ENCODE assay signal across 23 cellular contexts in genomic region chr1:224308064-224308463, GRCh38. TPM values are rescaled to one million over a fixed set of nuclear protein-coding genes. Genes with fewer than 3 reads are reported as not detected.
DNase-seq lines count a peak whose midpoint lies in the region; ATAC-seq, FAIRE-seq and TF ChIP-seq lines count a peak whose summit lies in the region.
"Had no signal": no experiment of that assay in that cellular context is flagged by ENCODE, and none has a peak within 500 bp of the region (broad histone marks: within the 10 kb centered on the region; RNA-seq: fewer than 3 reads in every experiment).

No MANE protein-coding gene starts in this region.

- ATAC-seq in HepG2 (no peak), right lobe of liver (no peak), HG02642 (IDR thresholded peaks at IDR 0.05; ENCODE audit: poor library complexity, unreplicated experiment) (no peak)

- H3K4me2 ChIP-seq in HepG2 (ENCODE audit: low read depth, low read length): no peak overlapping the region
- H3K4me2 ChIP-seq: BLaER1 treated with 17β-estradiol and CSF1 and Interleukin-3, amounts not matched to agents 10 nM and 100 nM had no signal

- BruUV-seq in HepG2 (replicated peaks; lab: Mats Ljungman, UMichigan): no TSS peak

- POLR2A ChIA-PET in HepG2 (lab: Yijun Ruan, JAX): no interaction called here

- H3K27me3 ChIP-seq in HepG2 (ENCODE audit: control insufficient read depth in 1 of 2, insufficient read depth in 2 of 2, low read length in 2 of 2) (no peaks in the 10 kb centered on the region), right lobe of liver (no peaks in the 10 kb centered on the region), transverse colon (no peaks in the 10 kb centered on the region)
- H3K27me3 ChIP-seq: BLaER1 treated with 17β-estradiol and CSF1 and Interleukin-3, amounts not matched to agents 10 nM and 100 nM had no signal

- H2AFZ ChIP-seq in HepG2 (ENCODE audit: low read length): no peak overlapping the region

- no peaks in the 10 kb centered on the region for H3K79me2 ChIP-seq in HepG2 (ENCODE audit: insufficient read depth, low read length)

- H3K27ac ChIP-seq in HepG2 (ENCODE audit: extremely low read length, insufficient read depth, low read length) (no peak overlapping the region), right lobe of liver (no peak overlapping the region), C4-2B (peak overlapping the region; percentile 45), VCaP (0 out of 2 replicates have a peak overlapping the region, but pooled peaks have one; percentile 84), transverse colon (no peak overlapping the region)
- H3K27ac ChIP-seq: BLaER1 treated with 17β-estradiol and CSF1 and Interleukin-3, amounts not matched to agents 10 nM and 100 nM had no signal

- in situ Hi-C loops in HepG2 (cut with HindIII; ENCODE audit: extremely low pct_ligation_motif_present, low pct_unique_long_range_greater_than_20kb) (no loop called here), transverse colon (cut with MboI; ENCODE audit: low pct_ligation_motif_present in 1 of 4, low pct_unique_long_range_greater_than_20kb in 1 of 4, low sequenced_read_pairs in 3 of 4) (loop anchor here in 1 of 4 donors (25.0 kb wide), 1 partner anchor 196 kb away; the partner anchor contains the start of gene FBXO28)

- CTCF ChIA-PET in HepG2 (lab: Yijun Ruan, JAX; ENCODE audit: low intra/inter-chr PET ratio, low total read pairs): no interaction called here

- no peak overlapping the region for H3K4me3 ChIP-seq in HepG2 (replicated peaks in 1 of 3; ENCODE audit: insufficient read depth in 1 of 3, low read depth in 2 of 3, low read length in 3 of 3)
- H3K4me3 ChIP-seq in right lobe of liver: no peak overlapping the region
- H3K4me3 ChIP-seq in transverse colon: no peak overlapping the region
- H3K4me3 ChIP-seq: BLaER1 treated with 17β-estradiol and CSF1 and Interleukin-3, amounts not matched to agents 10 nM and 100 nM had no signal

- WGBS in HepG2 (ENCODE audit: low lambda C conversion rate): 99% methylated on average over 3 of the region's 3 CpGs
- WGBS in right lobe of liver (ENCODE audit: insufficient coverage, low coverage, low lambda C conversion rate, missing lambda C conversion rate): 90% methylated on average over 3 of the region's 3 CpGs
- 87 to 92% methylated on average over 3 of the region's 3 CpGs for WGBS in transverse colon (ENCODE audit: low coverage in 1 of 2), 2 donors

- no peak for DNase-seq in HepG2 (ENCODE audit: low spot score)
- no peak for DNase-seq in right lobe of liver
- DNase-seq in DMS53 treated with DMSO at 0.1 percent for 48 hours (lab: John Stamatoyannopoulos, UW; ENCODE audit: unreplicated experiment): no peak
- DNase-seq in transverse colon: no peak
- DNase-seq: 8988T; AML-193; CD4-positive, alpha-beta memory T cell; CD4-positive, CD25-positive, alpha-beta regulatory T cell; CD8-positive, alpha-beta memory T cell; COR-L47; DMS 273 treated with DMSO at 0.1 percent for 48 hours; DMS153; DMS53; DMS79 treated with DMSO at 0.1 percent for 48 hours; GF-D8 had no signal

- TF ChIP-seq POLR2A in HepG2 (IDR thresholded peaks at IDR 0.05; ENCODE audit: insufficient read depth in 1 of 2, low read depth in 2 of 2, low read length in 2 of 2): no peak
- TF ChIP-seq POLR2A in right lobe of liver (IDR thresholded peaks at IDR 0.05): no peak
- TF ChIP-seq POLR2A in transverse colon (IDR thresholded peaks at IDR 0.05): no peak

- FAIRE-seq in HepG2 (lab: Jason Lieb, UNC): no peak
- FAIRE-seq: A204.1, G401.6, GM12891, GM19239 had no signal

- TF ChIP-seq CTCF in HepG2 (CRISPR knock-in tag; IDR thresholded peaks at IDR 0.05) (no peak), right lobe of liver (IDR thresholded peaks at IDR 0.05) (no peak), C4-2B (conservative IDR thresholded peaks at IDR 0.05) (no peak), VCaP (conservative IDR thresholded peaks at IDR 0.05) (no peak), transverse colon (IDR thresholded peaks at IDR 0.05) (no peak)

- no peak overlapping the region for H3K9ac ChIP-seq in HepG2 (ENCODE audit: insufficient read depth, low read depth, low read length)
- H3K9ac ChIP-seq: BLaER1 treated with 17β-estradiol and CSF1 and Interleukin-3, amounts not matched to agents 10 nM and 100 nM had no signal

- H3K4me1 ChIP-seq in HepG2 (ENCODE audit: insufficient read depth, low read length) (no peaks in the 10 kb centered on the region), right lobe of liver (no peaks in the 10 kb centered on the region), transverse colon (no peaks in the 10 kb centered on the region)
- H3K4me1 ChIP-seq: BLaER1 treated with 17β-estradiol and CSF1 and Interleukin-3, amounts not matched to agents 10 nM and 100 nM had no signal

- H3K36me3 ChIP-seq in HepG2 (replicated peaks in 1 of 2; ENCODE audit: control insufficient read depth in 1 of 2, insufficient read depth in 2 of 2, low read length in 2 of 2): peaks cover 6 to 43% of the 10 kb centered on the region in 2 experiments; a peak in 4 of 5 replicates
- peaks cover 0 to 57% (median 25%) of the 10 kb centered on the region in 4 donors for H3K36me3 ChIP-seq in right lobe of liver
- H3K36me3 ChIP-seq in transverse colon: peaks cover 0 to 68% (median 25%) of the 10 kb centered on the region in 4 donors

- H3K9me3 ChIP-seq in HepG2 (ENCODE audit: low read length) (no peaks in the 10 kb centered on the region), right lobe of liver (no peaks in the 10 kb centered on the region), transverse colon (no peaks in the 10 kb centered on the region)
- H3K9me3 ChIP-seq: BLaER1 treated with 17β-estradiol and CSF1 and Interleukin-3, amounts not matched to agents 10 nM and 100 nM had no signal

- TF ChIP-seq EP300 in HepG2 (IDR thresholded peaks at IDR 0.05; ENCODE audit: low read depth in 2 of 2, low read length in 2 of 2) (no peak), HepG2 (CRISPR knock-in tag; IDR thresholded peaks at IDR 0.05; ENCODE audit: borderline replicate concordance) (no peak), transverse colon (IDR thresholded peaks at IDR 0.05; ENCODE audit: low read depth) (no peak)

- H4K20me1 ChIP-seq in HepG2 (ENCODE audit: insufficient read depth, low read length): no peaks in the 10 kb centered on the region

- no peak for TF ChIP-seq RAD21 in HepG2 (CRISPR knock-in tag; IDR thresholded peaks at IDR 0.05)

- intact Hi-C loops in HepG2 (cut with micrococcal nuclease; ENCODE audit: unreplicated experiment) (no loop called here), right lobe of liver (cut with DNase I) (no loop called here), transverse colon (cut with DNase I; ENCODE audit: low total_unique reads) (no loop called here)

RNA-seq across cellular contexts. Expression of gene NVL, which starts 21.9 kb away (rescaled TPM):
- total RNA-seq in HepG2 (2016; rRNA removed; fragmentation: Illumina TruSeq; extraction: Trizol) (18.2 and 21.0 TPM in 2 replicates), right lobe of liver (1 to 10 TPM; 4.5 to 8.9 (median 6.8) TPM), transverse colon (10 to 100 TPM; 35.9 to 52.3 (median 40.5) TPM)
- total RNA-seq in HepG2 (2016; cell fraction: cytosol; rRNA removed; fragmentation: Illumina TruSeq; extraction: Trizol; ENCODE audit: low read depth): 7.4 and 8.8 TPM in 2 replicates
- total RNA-seq in HepG2 (2016; cell fraction: insoluble cytoplasmic fraction; rRNA removed; fragmentation: Illumina TruSeq; extraction: Trizol): 21.2 and 22.7 TPM in 2 replicates
- total RNA-seq in HepG2 (2016; cell fraction: membrane; rRNA removed; fragmentation: Illumina TruSeq; extraction: Trizol): 10.7 and 11.3 TPM in 2 replicates
- total RNA-seq in HepG2 (2016; cell fraction: nucleus; rRNA removed; fragmentation: Illumina TruSeq; extraction: Trizol): 35.2 and 36.4 TPM in 2 replicates
- polyA plus RNA-seq in HepG2 (2011; rRNA removed): 7.6 and 8.3 TPM in 2 replicates
- 4.7 and 6.7 TPM in 2 replicates for polyA plus RNA-seq in HepG2 (2011; cell fraction: cytosol; rRNA removed)
- 7.7 and 8.8 TPM in 2 replicates for polyA plus RNA-seq in HepG2 (2011; cell fraction: nucleus; rRNA removed)
- 8.4 and 8.9 TPM in 2 replicates for polyA plus RNA-seq in HepG2 (2012)
- polyA plus RNA-seq in HepG2 (2016; cell fraction: cytosol; fragmentation: Illumina TruSeq; extraction: Trizol; ENCODE audit: low read depth): 4.2 and 5.2 TPM in 2 replicates
- polyA plus RNA-seq in HepG2 (2016; cell fraction: insoluble cytoplasmic fraction; fragmentation: Illumina TruSeq; extraction: Trizol; ENCODE audit: low read depth): 17.3 and 18.5 TPM in 2 replicates
- 6.9 and 8.0 TPM in 2 replicates for polyA plus RNA-seq in HepG2 (2016; cell fraction: membrane; fragmentation: Illumina TruSeq; extraction: Trizol; ENCODE audit: low read depth)
- polyA plus RNA-seq in HepG2 (2016; cell fraction: nucleus; fragmentation: Illumina TruSeq; extraction: Trizol; ENCODE audit: insufficient read depth, low read depth): 24.4 and 33.8 TPM in 2 replicates
- polyA minus RNA-seq in HepG2 (2011; rRNA and poly(A)+ RNA removed; ENCODE audit: low replicate concordance): 7.1 and 34.1 TPM in 2 replicates
- polyA minus RNA-seq in HepG2 (2011; cell fraction: cytosol; rRNA and poly(A)+ RNA removed): 6.9 and 7.8 TPM in 2 replicates
- 32.3 and 38.8 TPM in 2 replicates for polyA minus RNA-seq in HepG2 (2011; cell fraction: nucleus; rRNA and poly(A)+ RNA removed)

RNA-seq across cellular contexts. Expression of gene CNIH4, which starts 48.6 kb away (rescaled TPM):
- total RNA-seq in HepG2 (2016; rRNA removed; fragmentation: Illumina TruSeq; extraction: Trizol) (30.3 and 51.8 TPM in 2 replicates), right lobe of liver (10 to 100 TPM in 5 of 6 experiments, 1 to 10 TPM in 1; 9.9 to 22.1 (median 18.1) TPM), transverse colon (10 to 100 TPM; 33.0 to 48.7 (median 42.0) TPM)
- total RNA-seq in HepG2 (2016; cell fraction: cytosol; rRNA removed; fragmentation: Illumina TruSeq; extraction: Trizol; ENCODE audit: low read depth): 22.2 and 22.5 TPM in 2 replicates
- total RNA-seq in HepG2 (2016; cell fraction: insoluble cytoplasmic fraction; rRNA removed; fragmentation: Illumina TruSeq; extraction: Trizol): 35.5 and 50.0 TPM in 2 replicates
- total RNA-seq in HepG2 (2016; cell fraction: membrane; rRNA removed; fragmentation: Illumina TruSeq; extraction: Trizol): 23.2 and 27.4 TPM in 2 replicates
- total RNA-seq in HepG2 (2016; cell fraction: nucleus; rRNA removed; fragmentation: Illumina TruSeq; extraction: Trizol): 36.2 and 41.0 TPM in 2 replicates
- polyA plus RNA-seq in HepG2 (2011; rRNA removed): 50.4 and 52.9 TPM in 2 replicates
- polyA plus RNA-seq in HepG2 (2011; cell fraction: cytosol; rRNA removed): 35.6 and 59.3 TPM in 2 replicates
- polyA plus RNA-seq in HepG2 (2011; cell fraction: nucleus; rRNA removed): 15.6 and 17.8 TPM in 2 replicates
- 43.8 and 59.5 TPM in 2 replicates for polyA plus RNA-seq in HepG2 (2012)
- 22.0 and 24.7 TPM in 2 replicates for polyA plus RNA-seq in HepG2 (2016; cell fraction: cytosol; fragmentation: Illumina TruSeq; extraction: Trizol; ENCODE audit: low read depth)
- polyA plus RNA-seq in HepG2 (2016; cell fraction: insoluble cytoplasmic fraction; fragmentation: Illumina TruSeq; extraction: Trizol; ENCODE audit: low read depth): 31.4 and 34.0 TPM in 2 replicates
- 22.1 and 23.7 TPM in 2 replicates for polyA plus RNA-seq in HepG2 (2016; cell fraction: membrane; fragmentation: Illumina TruSeq; extraction: Trizol; ENCODE audit: low read depth)
- polyA plus RNA-seq in HepG2 (2016; cell fraction: nucleus; fragmentation: Illumina TruSeq; extraction: Trizol; ENCODE audit: insufficient read depth, low read depth): 73.2 and 75.9 TPM in 2 replicates
- 26.3 and 42.7 TPM in 2 replicates for polyA minus RNA-seq in HepG2 (2011; rRNA and poly(A)+ RNA removed; ENCODE audit: low replicate concordance)
- polyA minus RNA-seq in HepG2 (2011; cell fraction: cytosol; rRNA and poly(A)+ RNA removed): 7.6 and 13.7 TPM in 2 replicates
- 13.1 and 13.3 TPM in 2 replicates for polyA minus RNA-seq in HepG2 (2011; cell fraction: nucleus; rRNA and poly(A)+ RNA removed)

Comparison
In these comparisons a context has a peak if more than half of its experiments do, and no peak if none do; other contexts are left out.
1. H3K27ac ChIP-seq: peak in C4-2B (single experiment) and VCaP (single experiment); none in HepG2 (single experiment), right lobe of liver (0 of 3) and transverse colon (0 of 4).